Comparison of ENCODE assay signal across 9 cellular contexts in genomic region chr11:108654994-108655631, GRCh38. TPM values are rescaled to one million over a fixed set of nuclear protein-coding genes. Genes with fewer than 3 reads are reported as not detected.
A peak's percentile ranks its signal among the peaks of the same experiment; 100 is the strongest.
DNase-seq lines count a peak whose midpoint lies in the region; ATAC-seq and TF ChIP-seq lines count a peak whose summit lies in the region.
"Had no signal": no experiment of that assay in that cellular context is flagged by ENCODE, and none has a peak within 500 bp of the region (broad histone marks: within the 10 kb centered on the region; RNA-seq: fewer than 3 reads in every experiment).

No MANE protein-coding gene starts in this region.

- ATAC-seq in GM18868 (IDR thresholded peaks at IDR 0.05; ENCODE audit: unreplicated experiment), result peak; percentile 48
- no peak for ATAC-seq in GM21381 (IDR thresholded peaks at IDR 0.05; ENCODE audit: unreplicated experiment)
- ATAC-seq in GM19455 (IDR thresholded peaks at IDR 0.05; ENCODE audit: unreplicated experiment), result no peak
- ATAC-seq: naive thymus-derived CD8-positive, alpha-beta T cell had no signal

- H3K4me1 Mint-ChIP-seq in type B pancreatic cell (ENCODE audit: unreplicated experiment), result no peaks in the 10 kb centered on the region
- H3K4me1 Mint-ChIP-seq: naive thymus-derived CD8-positive, alpha-beta T cell had no signal

- H3K27ac Mint-ChIP-seq in type B pancreatic cell, result no peak overlapping the region
- H3K27ac Mint-ChIP-seq: naive thymus-derived CD8-positive, alpha-beta T cell had no signal

- no peak overlapping the region for H3K4me3 Mint-ChIP-seq in type B pancreatic cell
- H3K4me3 Mint-ChIP-seq: naive thymus-derived CD8-positive, alpha-beta T cell had no signal

- H3K27me3 Mint-ChIP-seq in type B pancreatic cell, result no peaks in the 10 kb centered on the region

- no peaks in the 10 kb centered on the region for H3K36me3 Mint-ChIP-seq in type B pancreatic cell
- H3K36me3 Mint-ChIP-seq: naive thymus-derived CD8-positive, alpha-beta T cell had no signal

- peak; percentile 38 for DNase-seq in COLO668 (lab: John Stamatoyannopoulos, UW; ENCODE audit: unreplicated experiment)
- DNase-seq in NCI-H446 treated with DMSO at 0.1 percent for 48 hours (lab: John Stamatoyannopoulos, UW), result peak; percentile 52
- peak; percentile 22 for DNase-seq in amniotic stem cell (lab: John Stamatoyannopoulos, UW)
- DNase-seq in iPS-NIHi7 (ENCODE audit: extremely low spot score), result peak; percentile 42
- DNase-seq in type B pancreatic cell (ENCODE audit: extremely low spot score, unreplicated experiment), result no peak

- TF ChIP-seq CTCF in type B pancreatic cell (conservative IDR thresholded peaks at IDR 0.05), result peak; percentile 78

- H3K9me3 Mint-ChIP-seq in type B pancreatic cell, result no peaks in the 10 kb centered on the region
- H3K9me3 Mint-ChIP-seq: naive thymus-derived CD8-positive, alpha-beta T cell had no signal

RNA-seq across cellular contexts. Expression of gene DDX10, which starts 9.8 kb away (rescaled TPM):
- total RNA-seq in type B pancreatic cell (ENCODE audit: low replicate concordance), result 26.3 and 34.7 TPM in 2 replicates
